1 cellular context compared by ENCODE assay signal in the genomic region with DNA sequence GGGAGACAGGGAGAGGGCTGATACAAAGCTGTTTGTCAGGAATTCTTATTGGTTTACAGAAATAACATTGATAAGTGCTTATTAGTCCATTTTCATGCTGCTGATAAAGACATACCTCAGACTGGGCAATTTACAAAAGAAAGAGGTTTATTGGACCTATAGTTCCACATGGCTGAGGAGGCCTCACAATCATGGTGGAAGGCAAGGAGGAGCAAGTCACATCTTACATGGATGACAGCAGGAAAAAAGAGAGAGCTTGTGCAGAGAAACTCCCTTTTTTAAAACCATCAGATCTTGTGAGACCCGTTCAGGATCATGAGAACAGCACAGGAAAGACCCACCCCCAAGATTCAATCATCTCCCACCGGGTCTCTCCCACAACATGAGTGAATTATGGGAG. TPM values are rescaled to one million over a fixed set of nuclear protein-coding genes. Genes with fewer than 3 reads are reported as not detected.
"Had no signal": no experiment of that assay in that cellular context is flagged by ENCODE, and none has a peak within 500 bp of the region (broad histone marks: within the 10 kb centered on the region; RNA-seq: fewer than 3 reads in every experiment).

No MANE protein-coding gene starts in this region.

RNA-seq across cellular contexts. Expression of a gene that starts 8.5 kb away (rescaled TPM):
- total RNA-seq: cardiac muscle cell had no signal
- polyA plus RNA-seq: cardiac muscle cell had no signal
